8 cellular contexts compared by ENCODE assay signal in the genomic region with DNA sequence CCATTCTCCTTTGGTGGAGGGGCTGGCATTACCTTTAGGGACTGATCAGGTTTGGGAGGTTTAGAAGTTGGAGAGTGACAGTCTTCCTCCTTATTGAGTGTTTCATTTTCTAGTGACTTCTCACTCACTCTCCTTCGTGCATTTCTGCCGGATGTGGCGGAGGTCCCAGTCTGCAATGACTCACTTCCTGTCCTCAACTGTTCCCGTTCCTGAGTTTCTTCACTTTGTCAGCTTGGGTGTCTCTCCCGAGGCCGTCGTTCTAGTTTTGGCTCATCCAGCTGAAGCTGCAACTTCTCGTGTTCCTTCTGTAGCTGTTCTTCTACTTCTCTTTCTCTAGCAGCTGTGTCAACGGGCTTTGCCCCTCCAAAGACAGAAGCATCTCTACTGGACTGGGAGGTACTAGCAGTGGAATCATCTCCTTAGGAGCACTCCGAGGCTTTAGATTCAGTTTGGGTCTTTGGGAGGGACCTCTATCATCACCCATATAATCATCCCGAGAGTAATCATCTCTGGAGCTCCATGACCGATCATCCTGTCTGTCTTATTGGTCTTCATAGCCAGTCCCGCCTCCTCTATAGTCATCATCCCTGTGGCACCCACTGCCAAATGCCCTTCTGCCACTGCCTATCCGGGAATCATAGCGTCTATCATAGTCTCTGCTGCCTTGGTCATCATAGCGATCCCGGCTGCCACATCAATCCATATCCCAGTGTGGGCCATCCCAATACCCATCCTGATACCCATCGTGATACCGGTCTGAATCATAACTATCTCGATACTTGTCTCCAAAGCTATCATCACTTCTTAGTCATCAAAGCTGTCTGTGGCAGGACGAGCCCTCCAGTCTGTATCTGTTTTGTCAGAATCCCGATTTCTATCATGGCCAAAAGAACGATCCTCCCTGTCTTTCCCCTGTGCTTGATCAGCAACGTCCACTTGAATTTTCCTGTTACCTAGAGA. TPM values are rescaled to one million over a fixed set of nuclear protein-coding genes. Genes with fewer than 3 reads are reported as not detected.
DNase-seq lines count a peak whose midpoint lies in the region; ATAC-seq lines count a peak whose summit lies in the region.

No MANE protein-coding gene starts in this region.

- ATAC-seq in naive B cell (ENCODE audit: low read depth in 2 of 2): peak in 1 of 2 donors; percentile 32
- ATAC-seq in GM19324 (IDR thresholded peaks at IDR 0.05; ENCODE audit: low FRiP score, unreplicated experiment): no peak
- ATAC-seq in GM19455 (IDR thresholded peaks at IDR 0.05; ENCODE audit: unreplicated experiment): no peak
- no peak for ATAC-seq in HG03097 (IDR thresholded peaks at IDR 0.05; ENCODE audit: low FRiP score, unreplicated experiment)

- no peaks in the 10 kb centered on the region for H3K36me3 Mint-ChIP-seq in naive B cell

- no peaks in the 10 kb centered on the region for H3K9me3 ChIP-seq in HAP-1

- peaks cover 0 to 35% (median 0%) of the 10 kb centered on the region in 3 donors for H3K27me3 Mint-ChIP-seq in naive B cell

- DNase-seq in GDM1 (lab: John Stamatoyannopoulos, UW) (peak; percentile 72), NOMO-1 (lab: John Stamatoyannopoulos, UW; ENCODE audit: unreplicated experiment in 2 of 2) (peak; percentile 84 to 93), naive B cell (peak; percentile 9), HAP-1 (ENCODE audit: low spot score in 2 of 2) (no peak)
- peak; percentile 12 for DNase-seq in activated gamma-delta T cell treated with anti-CD3 and anti-CD28 coated beads, Interleukin-2, amount 50 U/mL, for 16 hours (ENCODE audit: low read depth)

- H3K4me3 Mint-ChIP-seq in naive B cell: peak overlapping the region; percentile 69 to 95 (median 89)

- in situ Hi-C loops in HAP-1 (cut with MboI; ENCODE audit: low sequenced_read_pairs): no loop called here

- H3K9me3 Mint-ChIP-seq in naive B cell: peaks cover 0 to 9% (median 2%) of the 10 kb centered on the region in 7 donors

- H3K4me3 ChIP-seq in HAP-1: no peak overlapping the region

- peaks cover 14 to 18% (median 18%) of the 10 kb centered on the region in 3 donors for H3K4me1 Mint-ChIP-seq in naive B cell

- no peaks in the 10 kb centered on the region for H3K4me1 ChIP-seq in HAP-1

- no peaks in the 10 kb centered on the region for H3K36me3 ChIP-seq in HAP-1 (replicated peaks)

- no peaks in the 10 kb centered on the region for H3K27me3 ChIP-seq in HAP-1 (ENCODE audit: low read depth)

- H3K27ac Mint-ChIP-seq in naive B cell: peak overlapping the region; percentile 38 to 93 (median 90)

RNA-seq across cellular contexts. Expression of gene VSIG4, which starts 35.3 kb away (rescaled TPM):
- under 1 TPM in 2 of 6 donors, not detected in 4; 0.21 to 0.40 TPM for polyA plus RNA-seq in naive B cell (ENCODE audit: low read depth in 6 of 6)

Comparison
In these comparisons a context has a peak if more than half of its experiments do, and no peak if none do; other contexts are left out.
1. DNase-seq: peak in GDM1 (single experiment), NOMO-1 (2 of 2), activated gamma-delta T cell treated with anti-CD3 and anti-CD28 coated beads, Interleukin-2, amount 50 U/mL, for 16 hours (single experiment) and naive B cell (single experiment); none in HAP-1 (0 of 2).